ENCODE assay signal across 11 cellular contexts in the genomic region with DNA sequence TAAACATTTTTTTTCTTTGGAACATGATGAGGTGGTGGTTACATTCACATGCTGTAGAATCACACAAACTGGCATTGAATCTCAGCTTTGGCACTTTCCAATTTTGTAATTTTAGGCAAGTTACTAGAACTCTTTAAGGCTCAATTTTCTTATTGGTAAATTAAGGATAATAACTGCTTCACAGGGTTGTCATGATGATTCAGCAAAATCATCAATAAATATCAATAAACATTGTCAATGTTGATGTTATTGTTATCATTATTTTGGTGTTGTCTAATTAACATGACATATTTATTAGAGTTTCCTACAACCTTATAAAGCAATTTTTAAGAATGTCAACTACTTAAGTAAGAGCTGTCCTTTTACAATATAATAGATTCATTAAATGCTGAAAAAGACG. TPM values are rescaled to one million over a fixed set of nuclear protein-coding genes. Genes with fewer than 3 reads are reported as not detected.
"Had no signal": no experiment of that assay in that cellular context is flagged by ENCODE, and none has a peak within 500 bp of the region (broad histone marks: within the 10 kb centered on the region; RNA-seq: fewer than 3 reads in every experiment).

No MANE protein-coding gene starts in this region.

- ATAC-seq: HCT116 had no signal

- H3K36me3 Mint-ChIP-seq: IgD-negative memory B cell had no signal

- H3K4me3 ChIP-seq: GM23248, HAP-1 had no signal

- H3K9ac ChIP-seq: GM23248 had no signal

- H3K36me3 ChIP-seq: HAP-1 had no signal

- H2AFZ ChIP-seq: GM23248 had no signal

- H3K27ac ChIP-seq: GM23248, HL-60 had no signal

- H3K4me3 Mint-ChIP-seq: HFFc6, IgD-negative memory B cell had no signal

- H3K27ac Mint-ChIP-seq: HFFc6, IgD-negative memory B cell had no signal

- H3K9me3 ChIP-seq: HAP-1 had no signal

- H3K4me1 Mint-ChIP-seq: IgD-negative memory B cell had no signal

- DNase-seq: GM23248, H7, HFFc6, Kasumi-1, KG1 had no signal

RNA-seq across cellular contexts. Expression of gene MDFIC2, which starts 1.6 kb away (rescaled TPM):
- total RNA-seq: GM23248, H4, H7, HFFc6, HT1080 had no signal
- polyA plus RNA-seq: GM23248, IgD-negative memory B cell had no signal
